1 cellular context compared by ENCODE assay signal in genomic region chr18:79070486-79070885, GRCh38.
TF ChIP-seq lines count a peak whose summit lies in the region.

No MANE protein-coding gene starts in this region.

TF ChIP-seq in GM23338, 12 proteins besides CTCF, POLR2A, EP300 and RAD21 (continued from another document):
- TF ChIP-seq ZNF462 (CRISPR knock-in tag; IDR thresholded peaks at IDR 0.05): no peak
- TF ChIP-seq CREB1 (CRISPR knock-in tag; IDR thresholded peaks at IDR 0.05; ENCODE audit: low read depth): no peak
- TF ChIP-seq EZH2phosphoT487 (IDR thresholded peaks at IDR 0.05; ENCODE audit: unreplicated experiment): no peak
- TF ChIP-seq ETS1 (IDR thresholded peaks at IDR 0.05): no peak
- TF ChIP-seq ZNF114 (CRISPR knock-in tag; IDR thresholded peaks at IDR 0.05): no peak
- TF ChIP-seq POLR2AphosphoS5 (IDR thresholded peaks at IDR 0.05; ENCODE audit: low read depth): no peak
